ENCODE assay signal across 9 cellular contexts in genomic region chr9:116154334-116154975, GRCh38. TPM values are rescaled to one million over a fixed set of nuclear protein-coding genes. Genes with fewer than 3 reads are reported as not detected.
DNase-seq lines count a peak whose midpoint lies in the region; ATAC-seq, FAIRE-seq and TF ChIP-seq lines count a peak whose summit lies in the region.
"Had no signal": no experiment of that assay in that cellular context is flagged by ENCODE, and none has a peak within 500 bp of the region (broad histone marks: within the 10 kb centered on the region; RNA-seq: fewer than 3 reads in every experiment).

No MANE protein-coding gene starts in this region.

- peak; percentile 26 for TF ChIP-seq POLR2A in A549 (IDR thresholded peaks at IDR 0.05; ENCODE audit: low read length)

- H3K27me3 ChIP-seq in HUES6 (ENCODE audit: control insufficient read depth, insufficient read depth, low read length), result peaks cover 71% of the 10 kb centered on the region

- H3K9ac ChIP-seq in HUES6 (ENCODE audit: low read length), result peak overlapping the region; percentile 68

- H3K4me3 ChIP-seq in A549, result peak overlapping the region; percentile 87
- peak overlapping the region; percentile 66 for H3K4me3 ChIP-seq in HUES6 (ENCODE audit: low read depth, low read length)

- POLR2A ChIA-PET in A549 (lab: Yijun Ruan, JAX), result interaction anchor here (0.6 to 9.6 kb wide), 15 partner anchors 10 to 564 kb away, joined by 3 to 361 read pairs (median 13); no protein-coding TSS in a partner anchor

- peak overlapping the region; percentile 96 for H3K4me2 ChIP-seq in A549

- CTCF ChIA-PET in A549 (lab: Yijun Ruan, JAX), result interaction anchor here (0.7 to 7.2 kb wide), 7 partner anchors 14 to 562 kb away, joined by 3 to 58 read pairs (median 3); no protein-coding TSS in a partner anchor

- no peak overlapping the region for H3K27ac Mint-ChIP-seq in endothelial cell (ENCODE audit: unreplicated experiment)
- H3K27ac Mint-ChIP-seq in mesothelial cell of epicardium, result no peak overlapping the region
- H3K27ac Mint-ChIP-seq: memory B cell had no signal

- FAIRE-seq in A549 (lab: Jason Lieb, UNC), result no peak

- no peaks in the 10 kb centered on the region for H3K36me3 ChIP-seq in HUES6 (ENCODE audit: control insufficient read depth, insufficient read depth, low read length)

- no peak for DNase-seq in A549 (ENCODE audit: low read depth in 1 of 2, low spot score in 1 of 2)
- peak; percentile 42 for DNase-seq in endothelial cell (ENCODE audit: low spot score)
- DNase-seq in mesothelial cell of epicardium (ENCODE audit: low spot score in 2 of 2, unreplicated experiment in 2 of 2), result peak in 1 of 2 experiments; percentile 43

- H3K4me1 ChIP-seq in A549 (peaks cover 57% of the 10 kb centered on the region), HUES6 (ENCODE audit: control insufficient read depth, insufficient read depth, low read length) (peaks cover 34% of the 10 kb centered on the region)

- H3K27ac ChIP-seq in A549 (peak overlapping the region; percentile 99 to 100), HUES6 (ENCODE audit: low read depth, low read length) (no peak overlapping the region)

- H3K27me3 Mint-ChIP-seq in endothelial cell (ENCODE audit: unreplicated experiment) (peaks cover 10% of the 10 kb centered on the region), mesothelial cell of epicardium (ENCODE audit: low read depth) (peaks cover 58% of the 10 kb centered on the region)

- H3K36me3 Mint-ChIP-seq in endothelial cell (ENCODE audit: low read depth, unreplicated experiment) (no peaks in the 10 kb centered on the region), mesothelial cell of epicardium (no peaks in the 10 kb centered on the region)

- TF ChIP-seq CTCF in A549 (IDR thresholded peaks at IDR 0.05), result no peak
- no peak for TF ChIP-seq CTCF in endothelial cell (IDR thresholded peaks at IDR 0.05; ENCODE audit: unreplicated experiment)
- TF ChIP-seq CTCF in mesothelial cell of epicardium (IDR thresholded peaks at IDR 0.05; ENCODE audit: unreplicated experiment), result no peak

- TF ChIP-seq EP300 in A549 (IDR thresholded peaks at IDR 0.05), result no peak

- H3K9me3 Mint-ChIP-seq in endothelial cell (ENCODE audit: unreplicated experiment) (no peaks in the 10 kb centered on the region), mesothelial cell of epicardium (no peaks in the 10 kb centered on the region)

- WGBS in A549 (ENCODE audit: missing lambda C conversion rate), result 4% methylated on average over 11 of the region's 74 CpGs

- TF ChIP-seq RAD21 in A549 (conservative IDR thresholded peaks at IDR 0.05 in 1 of 2, IDR thresholded peaks at IDR 0.05 in 1 of 2), result peak in 1 of 2 experiments; percentile 20; a peak in 1 of 5 replicates

- peaks cover 19% of the 10 kb centered on the region for H3K4me1 Mint-ChIP-seq in endothelial cell (ENCODE audit: unreplicated experiment)
- peaks cover 47% of the 10 kb centered on the region for H3K4me1 Mint-ChIP-seq in mesothelial cell of epicardium

- peak overlapping the region; percentile 87 for H3K4me3 Mint-ChIP-seq in endothelial cell (ENCODE audit: unreplicated experiment)
- H3K4me3 Mint-ChIP-seq in mesothelial cell of epicardium, result peak overlapping the region; percentile 66

- H3K9me3 ChIP-seq in A549 (no peaks in the 10 kb centered on the region), HUES6 (ENCODE audit: control insufficient read depth, insufficient read depth, low read depth, low read length) (no peaks in the 10 kb centered on the region)

- peak; percentile 10 to 15 for ATAC-seq in A549
- no peak for ATAC-seq in HG03097 (IDR thresholded peaks at IDR 0.05; ENCODE audit: low FRiP score, unreplicated experiment)
- no peak for ATAC-seq in HG03025 (IDR thresholded peaks at IDR 0.05; ENCODE audit: low FRiP score, unreplicated experiment)
- no peak for ATAC-seq in GM18861 (IDR thresholded peaks at IDR 0.05; ENCODE audit: unreplicated experiment)
- no peak for ATAC-seq in GM19452 (IDR thresholded peaks at IDR 0.05; ENCODE audit: unreplicated experiment)

TF ChIP-seq in A549, 52 proteins besides CTCF, POLR2A, EP300 and RAD21:
- TF ChIP-seq RNF2 (IDR thresholded peaks at IDR 0.05; ENCODE audit: borderline replicate concordance, low read depth) (no peak), KDM1A (IDR thresholded peaks at IDR 0.05; ENCODE audit: low read depth) (peak; percentile 64; the same call in 1 of the 2 replicates), JUN (IDR thresholded peaks at IDR 0.05) (peak in 1 of 2 experiments; percentile 5; a peak in 1 of 5 replicates), FOSB (CRISPR knock-in tag; IDR thresholded peaks at IDR 0.05) (0 out of 2 replicates have a peak, but pooled peaks have one; percentile 51)
- TF ChIP-seq, protein P1, sequence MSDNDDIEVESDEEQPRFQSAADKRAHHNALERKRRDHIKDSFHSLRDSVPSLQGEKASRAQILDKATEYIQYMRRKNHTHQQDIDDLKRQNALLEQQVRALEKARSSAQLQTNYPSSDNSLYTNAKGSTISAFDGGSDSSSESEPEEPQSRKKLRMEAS (IDR thresholded peaks at IDR 0.05), result peak; percentile 38

RNA-seq across cellular contexts. Expression of gene PAPPA, which starts 0.9 kb away (rescaled TPM):
- polyA plus RNA-seq in A549 (2011; rRNA removed) (127 and 156 TPM in 2 replicates), A549 (2017; fragmentation: RNase III; extraction: RNeasy Plus Mini Kit Qiagen cat#74134 plus additional on column Dnase treatment) (36.8 to 41.2 TPM (median 40.0 TPM) in 3 replicates)
- 14.1 and 18.3 TPM in 2 replicates for polyA plus RNA-seq in A549 (2012; cell fraction: cytosol; rRNA removed)
- 35.2 and 39.7 TPM in 2 replicates for polyA plus RNA-seq in A549 (2012; cell fraction: nucleus; rRNA removed)
- 379 and 415 TPM in 2 replicates for polyA minus RNA-seq in A549 (2011; rRNA and poly(A)+ RNA removed)
- total RNA-seq in endothelial cell (ENCODE audit: unreplicated experiment) (1.4 TPM), mesothelial cell of epicardium (2.9 to 3.3 TPM (median 3.2 TPM) in 3 replicates)

Comparison
In these comparisons a context has a peak if more than half of its experiments do, and no peak if none do; other contexts are left out.
1. ATAC-seq: peak in A549 (2 of 2); none in HG03097 (single experiment), HG03025 (single experiment), GM18861 (single experiment) and GM19452 (single experiment).